In the genomic region with DNA sequence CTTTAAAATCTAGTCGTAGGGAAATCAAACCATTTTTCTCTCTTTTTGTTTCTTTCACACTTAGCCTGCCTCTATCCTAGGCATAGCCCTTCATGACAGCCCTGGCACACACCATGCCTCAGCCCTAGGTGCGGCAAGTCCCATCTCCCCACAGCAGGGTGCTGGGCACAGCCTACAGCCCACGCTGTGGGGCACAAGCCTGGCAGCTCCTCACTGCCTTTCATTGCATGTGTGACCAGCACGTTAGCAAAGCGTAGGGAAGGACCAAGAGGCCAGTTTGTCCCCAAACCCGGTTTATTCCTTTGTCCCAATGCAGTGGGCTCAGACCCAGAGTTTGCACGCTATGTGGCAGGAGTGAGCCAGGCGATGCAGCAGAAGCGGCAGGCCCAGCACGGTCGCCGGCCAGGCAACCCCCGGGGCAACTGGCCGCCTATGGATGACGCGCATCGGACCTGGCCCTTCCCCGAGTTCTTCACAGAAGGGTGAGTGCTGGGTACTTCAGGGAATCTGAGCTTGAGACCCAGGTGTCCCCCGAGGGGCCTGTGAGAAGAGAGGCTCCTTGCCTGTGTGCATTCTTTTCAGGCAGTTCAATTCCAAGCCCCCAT, we compare ENCODE assay signal across 2 cellular contexts.
TF ChIP-seq lines count a peak whose summit lies in the region.

No MANE protein-coding gene starts in this region.

TF ChIP-seq in IMR-90, 13 proteins besides CTCF, POLR2A, EP300 and RAD21:
- TF ChIP-seq, protein P1, sequence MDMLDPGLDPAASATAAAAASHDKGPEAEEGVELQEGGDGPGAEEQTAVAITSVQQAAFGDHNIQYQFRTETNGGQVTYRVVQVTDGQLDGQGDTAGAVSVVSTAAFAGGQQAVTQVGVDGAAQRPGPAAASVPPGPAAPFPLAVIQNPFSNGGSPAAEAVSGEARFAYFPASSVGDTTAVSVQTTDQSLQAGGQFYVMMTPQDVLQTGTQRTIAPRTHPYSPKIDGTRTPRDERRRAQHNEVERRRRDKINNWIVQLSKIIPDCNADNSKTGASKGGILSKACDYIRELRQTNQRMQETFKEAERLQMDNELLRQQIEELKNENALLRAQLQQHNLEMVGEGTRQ (IDR thresholded peaks at IDR 0.05; ENCODE audit: low read depth, low read length), result no peak
- TF ChIP-seq NFE2L2 (IDR thresholded peaks at IDR 0.05; ENCODE audit: low read depth, low read length) (no peak), MXI1 (IDR thresholded peaks at IDR 0.05; ENCODE audit: borderline replicate concordance, low read depth, low read length) (no peak), RFX5 (IDR thresholded peaks at IDR 0.05; ENCODE audit: low read depth, low read length) (no peak), MAZ (IDR thresholded peaks at IDR 0.05; ENCODE audit: borderline replicate concordance, low read depth, low read length) (no peak), BHLHE40 (IDR thresholded peaks at IDR 0.05; ENCODE audit: low read depth, low read length) (no peak), CEBPB (IDR thresholded peaks at IDR 0.05; ENCODE audit: low read depth, low read length) (no peak), ELK1 (IDR thresholded peaks at IDR 0.05; ENCODE audit: borderline replicate concordance, low read depth, low read length) (no peak), RCOR1 (IDR thresholded peaks at IDR 0.05; ENCODE audit: insufficient replicate concordance, low read length) (no peak), CHD1 (IDR thresholded peaks at IDR 0.05; ENCODE audit: low read depth, low read length) (no peak), SMC3 (IDR thresholded peaks at IDR 0.05; ENCODE audit: low read depth, low read length) (no peak), FOS (IDR thresholded peaks at IDR 0.05; ENCODE audit: low read depth, low read length) (no peak), MAFK (IDR thresholded peaks at IDR 0.05; ENCODE audit: low read depth, low read length) (no peak)

TF ChIP-seq in H1, 55 proteins besides CTCF, POLR2A, EP300 and RAD21:
- TF ChIP-seq TBP (IDR thresholded peaks at IDR 0.05; ENCODE audit: low read depth, low read length) (no peak), NANOG (IDR thresholded peaks at IDR 0.05; ENCODE audit: insufficient read depth, low read depth, low read length, poor library complexity, severe bottlenecking) (no peak), SP4 (IDR thresholded peaks at IDR 0.05; ENCODE audit: low read length) (no peak)
